Comparison of ENCODE assay signal across 20 cellular contexts in the genomic region with DNA sequence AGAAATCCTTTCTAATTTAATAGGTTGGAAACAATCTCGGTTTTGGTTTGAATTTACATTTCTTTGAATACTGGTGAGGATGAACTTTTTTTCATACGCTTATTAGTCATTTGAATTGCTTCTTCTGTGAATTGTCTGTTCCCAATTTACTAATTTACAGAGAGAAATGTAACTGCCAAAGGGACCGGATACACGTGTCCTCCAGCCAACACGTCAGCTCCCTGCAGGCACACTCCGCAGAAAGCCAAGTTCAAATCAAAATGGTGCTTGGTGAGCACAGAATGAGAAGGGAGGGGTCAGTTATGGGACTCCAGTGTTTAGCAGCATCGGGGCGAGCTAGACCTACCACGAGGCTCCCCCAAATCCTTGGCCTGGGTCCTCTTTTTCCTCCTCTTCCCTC. TPM values are rescaled to one million over a fixed set of nuclear protein-coding genes. Genes with fewer than 3 reads are reported as not detected.
A peak's percentile ranks its signal among the peaks of the same experiment; 100 is the strongest.
DNase-seq lines count a peak whose midpoint lies in the region; ATAC-seq and TF ChIP-seq lines count a peak whose summit lies in the region.
"Had no signal": no experiment of that assay in that cellular context is flagged by ENCODE, and none has a peak within 500 bp of the region (broad histone marks: within the 10 kb centered on the region; RNA-seq: fewer than 3 reads in every experiment).

No MANE protein-coding gene starts in this region.

- in situ Hi-C loops in Panc1 (cut with HindIII; ENCODE audit: low pct_unique_long_range_greater_than_20kb, low sequenced_read_pairs) (no loop called here), ACHN (cut with HindIII; ENCODE audit: low pct_ligation_motif_present, low pct_unique_long_range_greater_than_20kb, low sequenced_read_pairs) (no loop called here)

- BruUV-seq in Panc1 (replicated peaks; lab: Mats Ljungman, UMichigan), result no TSS peak

- H3K27me3 Mint-ChIP-seq in natural killer cell treated with Interleukin-12 subunit alpha and Interleukin-12 subunit beta and Interleukin-15 and Interleukin-18, amount 100 ng/mL, for 72 hours, result peaks cover 0 to 3% of the 10 kb centered on the region in 2 donors
- peaks cover 0 to 3% of the 10 kb centered on the region in 2 donors for H3K27me3 Mint-ChIP-seq in natural killer cell (ENCODE audit: low read depth in 2 of 2)

- POLR2A ChIA-PET in Panc1 (lab: Charles Lee), result no interaction called here

- peaks cover 14% of the 10 kb centered on the region for H3K4me1 ChIP-seq in Panc1 (ENCODE audit: control insufficient read depth, insufficient read depth, low read length)
- no peaks in the 10 kb centered on the region for H3K4me1 ChIP-seq in aorta (ENCODE audit: control insufficient read depth in 1 of 2, insufficient read depth in 2 of 2, low read length in 2 of 2)
- H3K4me1 ChIP-seq in right atrium auricular region, result peaks cover 0 to 9% of the 10 kb centered on the region in 2 donors
- H3K4me1 ChIP-seq: BE2C, SJSA1 had no signal

- no peaks in the 10 kb centered on the region for H3K36me3 ChIP-seq in Panc1 (ENCODE audit: control insufficient read depth, insufficient read depth, low read length)
- H3K36me3 ChIP-seq in aorta (ENCODE audit: control insufficient read depth in 1 of 2, insufficient read depth in 2 of 2, low read length in 1 of 2), result no peaks in the 10 kb centered on the region
- no peaks in the 10 kb centered on the region for H3K36me3 ChIP-seq in right atrium auricular region
- H3K36me3 ChIP-seq: BE2C, SJSA1 had no signal

- H3K4me3 ChIP-seq in Panc1 (ENCODE audit: low read depth in 2 of 2, low read length in 2 of 2), result no peak overlapping the region
- H3K4me3 ChIP-seq in fibroblast of mammary gland (ENCODE audit: control insufficient read depth, low read depth, low read length), result no peak overlapping the region
- H3K4me3 ChIP-seq in aorta (ENCODE audit: low read length in 2 of 2), result no peak overlapping the region
- no peak overlapping the region for H3K4me3 ChIP-seq in right atrium auricular region
- H3K4me3 ChIP-seq: SJSA1 had no signal

- DNase-seq in natural killer cell treated with Interleukin-12 subunit alpha and Interleukin-12 subunit beta and Interleukin-15 and Interleukin-18, amount 100 ng/mL, for 72 hours (ENCODE audit: low spot score), result no peak
- DNase-seq in natural killer cell (no peak), Panc1 (ENCODE audit: low read depth, low spot score) (no peak), fibroblast of mammary gland (ENCODE audit: low read depth) (peak; percentile 80), aorta (no peak), ACHN (no peak), right atrium auricular region (ENCODE audit: low spot score) (no peak), DMS114 treated with DMSO at 0.1 percent for 48 hours (lab: John Stamatoyannopoulos, UW; ENCODE audit: unreplicated experiment) (no peak)
- DNase-seq: BE2C; Calu3; CD4-positive, alpha-beta memory T cell; KG1; NCI-H1436 treated with DMSO at 0.1 percent for 48 hours; NCI-H2029 treated with DMSO at 0.1 percent for 48 hours; NCI-H2171 treated with DMSO at 0.1 percent for 48 hours; NCI-H748 treated with DMSO at 0.1 percent for 48 hours; OCI-M1 had no signal

- TF ChIP-seq CTCF in natural killer cell (IDR thresholded peaks at IDR 0.05) (no peak), Panc1 (IDR thresholded peaks at IDR 0.05) (no peak), fibroblast of mammary gland (conservative IDR thresholded peaks at IDR 0.05; ENCODE audit: control insufficient read depth, insufficient read depth, low read depth, low read length) (no peak), right atrium auricular region (IDR thresholded peaks at IDR 0.05) (no peak)

- ATAC-seq in natural killer cell treated with Interleukin-12 subunit alpha and Interleukin-12 subunit beta and Interleukin-15 and Interleukin-18, amount 100 ng/mL, for 72 hours, result peak in 1 of 2 donors; percentile 63
- no peak for ATAC-seq in natural killer cell
- no peak for ATAC-seq in Panc1
- peak; percentile 59 for ATAC-seq in aorta (ENCODE audit: low FRiP score)
- ATAC-seq: HepG2 had no signal

- H3K27ac Mint-ChIP-seq in natural killer cell treated with Interleukin-12 subunit alpha and Interleukin-12 subunit beta and Interleukin-15 and Interleukin-18, amount 100 ng/mL, for 72 hours, result peak overlapping the region in 1 of 2 donors; percentile 81
- no peak overlapping the region for H3K27ac Mint-ChIP-seq in natural killer cell
- H3K27ac Mint-ChIP-seq: CD4-positive, alpha-beta memory T cell had no signal

- peak overlapping the region; percentile 50 for H3K4me3 Mint-ChIP-seq in natural killer cell treated with Interleukin-12 subunit alpha and Interleukin-12 subunit beta and Interleukin-15 and Interleukin-18, amount 100 ng/mL, for 72 hours
- H3K4me3 Mint-ChIP-seq in natural killer cell, result no peak overlapping the region

- no peaks in the 10 kb centered on the region for H3K9me3 Mint-ChIP-seq in natural killer cell treated with Interleukin-12 subunit alpha and Interleukin-12 subunit beta and Interleukin-15 and Interleukin-18, amount 100 ng/mL, for 72 hours
- H3K9me3 Mint-ChIP-seq in natural killer cell, result no peaks in the 10 kb centered on the region
- H3K9me3 Mint-ChIP-seq: CD4-positive, alpha-beta memory T cell had no signal

- H3K27ac ChIP-seq in Panc1 (ENCODE audit: low read length) (peak overlapping the region; percentile 84; the same call in 1 of the 2 replicates), aorta (ENCODE audit: low read depth in 1 of 2, low read length in 2 of 2) (no peak overlapping the region), right atrium auricular region (no peak overlapping the region)
- H3K27ac ChIP-seq: RWPE1, SJSA1 had no signal

- no peaks in the 10 kb centered on the region for H3K36me3 Mint-ChIP-seq in natural killer cell treated with Interleukin-12 subunit alpha and Interleukin-12 subunit beta and Interleukin-15 and Interleukin-18, amount 100 ng/mL, for 72 hours
- H3K36me3 Mint-ChIP-seq in natural killer cell, result no peaks in the 10 kb centered on the region
- H3K36me3 Mint-ChIP-seq: CD4-positive, alpha-beta memory T cell had no signal

- H3K9me3 ChIP-seq in Panc1 (ENCODE audit: control insufficient read depth, insufficient read depth, low read depth, low read length) (no peaks in the 10 kb centered on the region), aorta (ENCODE audit: control insufficient read depth, low read length) (no peaks in the 10 kb centered on the region), right atrium auricular region (no peaks in the 10 kb centered on the region)
- H3K9me3 ChIP-seq: BE2C, SJSA1 had no signal

- H3K4me1 Mint-ChIP-seq in natural killer cell treated with Interleukin-12 subunit alpha and Interleukin-12 subunit beta and Interleukin-15 and Interleukin-18, amount 100 ng/mL, for 72 hours (ENCODE audit: low read depth in 2 of 2), result peaks cover 0 to 24% of the 10 kb centered on the region in 2 donors
- H3K4me1 Mint-ChIP-seq in natural killer cell, result no peaks in the 10 kb centered on the region

- CTCF ChIA-PET in Panc1 (lab: Charles Lee), result no interaction called here

- intact Hi-C loops in natural killer cell (cut with micrococcal nuclease) (no loop called here), Panc1 (cut with micrococcal nuclease; ENCODE audit: unreplicated experiment) (loop anchor here (10.0 kb wide), 2 partner anchors 69 to 179 kb away; no protein-coding TSS in a partner anchor), aorta (cut with DNase I) (loop anchor here in 1 of 2 donors (10.0 kb wide), 1 partner anchor 189 kb away; a partner anchor contains a TSS)

- 93 to 96% methylated on average over 9 of the region's 9 CpGs for whole genome bisulfite sequencing in aorta, 2 donors

- H3K27me3 ChIP-seq in Panc1 (ENCODE audit: control insufficient read depth, insufficient read depth, low read length), result no peaks in the 10 kb centered on the region
- H3K27me3 ChIP-seq in aorta (ENCODE audit: control insufficient read depth in 1 of 2, insufficient read depth in 2 of 2, low read length in 1 of 2), result no peaks in the 10 kb centered on the region
- no peaks in the 10 kb centered on the region for H3K27me3 ChIP-seq in right atrium auricular region
- H3K27me3 ChIP-seq: BE2C, SJSA1 had no signal

RNA-seq across cellular contexts. Expression of a gene that starts 10.8 kb away (rescaled TPM):
- total RNA-seq in natural killer cell treated with Interleukin-12 subunit alpha and Interleukin-12 subunit beta and Interleukin-15 and Interleukin-18, amount 100 ng/mL, for 72 hours, result 10 to 100 TPM; 12.9 to 32.1 TPM
- total RNA-seq in natural killer cell, result 10 to 100 TPM in 1 of 3 donors, 1 to 10 TPM in 2; 4.1 to 11.4 (median 5.7) TPM
- total RNA-seq in Panc1 (2021; ENCODE audit: unreplicated experiment), result 22.0 TPM
- polyA plus RNA-seq in Panc1 (2012; ENCODE audit: insufficient read length), result 14.9 TPM
- total RNA-seq in aorta, result 10 to 100 TPM; 13.2 to 14.7 TPM
- polyA plus RNA-seq in aorta, result 10 to 100 TPM; 13.4 TPM
- total RNA-seq in right atrium auricular region, result 10 to 100 TPM; 12.8 to 12.9 TPM
